In the genomic region with DNA sequence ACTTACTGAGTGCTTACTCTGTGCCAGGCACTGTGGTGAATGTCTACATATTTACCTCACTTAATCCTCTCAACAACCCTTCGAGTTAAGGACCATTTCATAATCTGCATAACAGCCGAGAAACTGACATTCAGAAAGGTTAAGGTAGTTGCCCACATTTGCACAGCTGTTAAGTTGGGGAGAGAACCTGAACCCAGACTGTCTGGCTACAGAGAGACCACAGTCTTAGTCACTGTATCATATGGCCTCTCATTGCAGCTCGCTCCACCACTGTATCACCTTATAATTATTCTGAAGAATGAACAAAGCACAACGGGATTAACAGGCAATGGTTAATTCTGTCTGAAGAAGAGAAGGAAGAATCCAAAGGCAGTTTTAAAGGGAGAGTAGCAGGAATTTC, we compare ENCODE assay signal across 22 cellular contexts.
DNase-seq lines count a peak whose midpoint lies in the region; ATAC-seq and TF ChIP-seq lines count a peak whose summit lies in the region.
"Had no signal": no experiment of that assay in that cellular context is flagged by ENCODE, and none has a peak within 500 bp of the region (broad histone marks: within the 10 kb centered on the region; RNA-seq: fewer than 3 reads in every experiment).

No MANE protein-coding gene starts in this region.

- H3K36me3 Mint-ChIP-seq in stimulated activated memory B cell treated with anti-CD40 and anti-IgM and Interleukin-4, amounts not matched to agents 10 μg/mL and 1 μg/mL and 100 μg/mL, for 72 hours: no peaks in the 10 kb centered on the region
- H3K36me3 Mint-ChIP-seq: natural killer cell had no signal

- H3K4me3 Mint-ChIP-seq in stimulated activated memory B cell treated with anti-CD40 and anti-IgM and Interleukin-4, amounts not matched to agents 10 μg/mL and 1 μg/mL and 100 μg/mL, for 72 hours: no peak overlapping the region
- H3K4me3 Mint-ChIP-seq: activated T-cell treated with anti-CD3 and anti-CD28 coated beads, Interleukin-2, amount 50 U/mL, for 24 hours; natural killer cell; type B pancreatic cell had no signal

- in situ Hi-C loops in astrocyte of the cerebellum (cut with HindIII; ENCODE audit: low sequenced_read_pairs): loop anchor here (25.0 kb wide), 1 partner anchor 270 kb away; a partner anchor contains a TSS

- H3K9me3 Mint-ChIP-seq in stimulated activated memory B cell treated with anti-CD40 and anti-IgM and Interleukin-4, amounts not matched to agents 10 μg/mL and 1 μg/mL and 100 μg/mL, for 72 hours: no peaks in the 10 kb centered on the region
- H3K9me3 Mint-ChIP-seq: activated T-cell treated with anti-CD3 and anti-CD28 coated beads, Interleukin-2, amount 50 U/mL, for 24 hours; natural killer cell; type B pancreatic cell had no signal

- H3K4me1 Mint-ChIP-seq in stimulated activated memory B cell treated with anti-CD40 and anti-IgM and Interleukin-4, amounts not matched to agents 10 μg/mL and 1 μg/mL and 100 μg/mL, for 72 hours: no peaks in the 10 kb centered on the region

- H3K4me3 ChIP-seq in GM12865 (ENCODE audit: low read depth, low read length): no peak overlapping the region
- H3K4me3 ChIP-seq in astrocyte of the cerebellum (ENCODE audit: low read depth, low read length): no peak overlapping the region
- H3K4me3 ChIP-seq: BLaER1, HAP-1, right atrium auricular region had no signal

- intact Hi-C loops in posterior vena cava (cut with DNase I): no loop called here

- ATAC-seq in stimulated activated memory B cell treated with anti-CD40 and anti-IgM and Interleukin-4, amounts not matched to agents 10 μg/mL and 1 μg/mL and 100 μg/mL, for 72 hours: no peak
- ATAC-seq: natural killer cell had no signal

- no peak overlapping the region for H3K27ac Mint-ChIP-seq in stimulated activated memory B cell treated with anti-CD40 and anti-IgM and Interleukin-4, amounts not matched to agents 10 μg/mL and 1 μg/mL and 100 μg/mL, for 72 hours
- H3K27ac Mint-ChIP-seq: activated T-cell treated with anti-CD3 and anti-CD28 coated beads, Interleukin-2, amount 50 U/mL, for 24 hours; natural killer cell; type B pancreatic cell had no signal

- DNase-seq in GM12865 (ENCODE audit: low read depth) (peak; percentile 8), NCI-H524 treated with DMSO at 0.1 percent for 48 hours (lab: John Stamatoyannopoulos, UW) (peak; percentile 25), astrocyte of the cerebellum (ENCODE audit: low read depth) (peak; percentile 1), myocyte (ENCODE audit: low read depth) (peak; percentile 66), posterior vena cava (ENCODE audit: low spot score) (no peak), hepatic stellate cell (ENCODE audit: low spot score) (no peak)
- DNase-seq: activated CD4-positive, alpha-beta T cell treated with anti-CD3 and anti-CD28 coated beads for 1 hour; activated naive CD4-positive, alpha-beta T cell; activated T-cell treated with anti-CD3 and anti-CD28 coated beads, Interleukin-2, amount 50 U/mL, for 24 hours; cerebellar nuclear complex; GDM1; midbrain; natural killer cell; NCI-H1105 treated with DMSO at 0.1 percent for 48 hours; NCI-H2029; NCI-H526 treated with DMSO at 0.1 percent for 48 hours; T-helper 1 cell had no signal

- no peak for TF ChIP-seq CTCF in GM12865 (IDR thresholded peaks at IDR 0.05; ENCODE audit: insufficient read depth, low read depth, low read length, missing control alignments)
- no peak for TF ChIP-seq CTCF in astrocyte of the cerebellum (IDR thresholded peaks at IDR 0.05; ENCODE audit: low read depth, low read length, missing control alignments)

- no peaks in the 10 kb centered on the region for H3K27me3 Mint-ChIP-seq in stimulated activated memory B cell treated with anti-CD40 and anti-IgM and Interleukin-4, amounts not matched to agents 10 μg/mL and 1 μg/mL and 100 μg/mL, for 72 hours
- H3K27me3 Mint-ChIP-seq: activated T-cell treated with anti-CD3 and anti-CD28 coated beads, Interleukin-2, amount 50 U/mL, for 24 hours; type B pancreatic cell had no signal

Comparison
In these comparisons a context has a peak if more than half of its experiments do, and no peak if none do; other contexts are left out.
1. DNase-seq: peak in GM12865 (single experiment), NCI-H524 treated with DMSO at 0.1 percent for 48 hours (single experiment), astrocyte of the cerebellum (single experiment) and myocyte (single experiment); none in posterior vena cava (single experiment) and hepatic stellate cell (single experiment).